ENCODE assay signal across 12 cellular contexts in the genomic region with DNA sequence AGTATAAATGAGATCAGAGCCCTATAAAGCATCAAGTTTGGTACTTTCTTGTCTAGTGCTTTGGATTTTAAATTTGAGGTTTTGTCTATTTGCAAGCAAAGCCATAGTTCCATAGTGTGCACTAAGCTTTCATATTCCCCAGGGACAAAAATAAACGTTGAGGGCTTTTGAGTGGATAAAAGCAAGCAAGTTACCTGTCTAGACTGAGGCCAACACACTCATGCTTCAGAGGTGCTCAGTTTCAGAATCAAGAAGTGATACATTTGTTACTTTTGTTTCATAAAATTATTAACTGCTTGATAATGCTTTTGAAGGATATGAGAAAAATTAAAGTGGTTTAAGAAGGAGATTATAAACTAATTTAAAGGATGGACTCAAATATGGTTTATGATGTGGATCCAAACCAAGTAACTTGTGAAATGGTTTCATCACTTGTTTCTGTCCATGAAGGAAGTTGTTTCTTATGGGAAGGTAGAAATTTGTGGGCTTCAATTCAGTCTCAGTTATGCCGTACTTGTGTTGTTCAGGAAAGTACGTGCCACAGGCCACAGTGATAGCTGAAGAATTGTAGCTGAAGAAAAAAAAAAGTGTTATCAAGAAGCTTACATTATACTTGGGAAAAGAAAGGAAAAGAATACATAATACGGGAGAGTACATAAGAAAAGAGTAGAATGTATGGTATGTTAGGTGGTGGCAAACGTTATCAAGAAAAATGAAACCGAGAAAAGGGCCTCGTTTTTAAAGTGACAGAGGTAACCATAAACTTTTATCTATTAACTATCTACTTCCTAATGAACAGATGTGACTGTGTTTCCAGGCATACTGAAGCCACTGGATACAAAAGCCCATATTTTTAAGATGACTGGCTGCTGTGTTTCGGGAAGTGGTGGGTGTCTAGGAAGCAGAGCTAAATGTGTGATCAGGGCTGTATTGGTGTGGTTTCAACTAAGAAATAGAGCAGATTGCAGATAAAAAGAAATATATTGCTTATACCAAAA.
DNase-seq lines count a peak whose midpoint lies in the region; ATAC-seq lines count a peak whose summit lies in the region.
"Had no signal": no experiment of that assay in that cellular context is flagged by ENCODE, and none has a peak within 500 bp of the region (broad histone marks: within the 10 kb centered on the region; RNA-seq: fewer than 3 reads in every experiment).

No MANE protein-coding gene starts in this region.

- H3K27ac Mint-ChIP-seq in activated T-helper 17 cell treated with anti-CD3 and anti-CD28 coated beads, Interleukin-2, amount 50 U/mL, for 72 hours, result no peak overlapping the region
- H3K27ac Mint-ChIP-seq: mesothelial cell of epicardium had no signal

- H3K9me3 Mint-ChIP-seq in activated T-helper 17 cell treated with anti-CD3 and anti-CD28 coated beads, Interleukin-2, amount 50 U/mL, for 72 hours, result no peaks in the 10 kb centered on the region

- DNase-seq in ELR (ENCODE audit: low read depth) (peak; percentile 49), HuH-7 (ENCODE audit: low spot score) (no peak), mesenteric fat pad (ENCODE audit: low spot score) (no peak), NCI-H524 treated with DMSO at 0.1 percent for 48 hours (lab: John Stamatoyannopoulos, UW) (no peak)
- DNase-seq: aorta, NCI-H446 treated with DMSO at 0.1 percent for 48 hours, retina had no signal

- H3K4me3 Mint-ChIP-seq in activated T-helper 17 cell treated with anti-CD3 and anti-CD28 coated beads, Interleukin-2, amount 50 U/mL, for 72 hours, result peak overlapping the region; percentile 19
- H3K4me3 Mint-ChIP-seq: mesothelial cell of epicardium had no signal

- H3K4me1 Mint-ChIP-seq in activated T-helper 17 cell treated with anti-CD3 and anti-CD28 coated beads, Interleukin-2, amount 50 U/mL, for 72 hours, result peaks cover 5% of the 10 kb centered on the region
- H3K4me1 Mint-ChIP-seq: mesothelial cell of epicardium had no signal

- no peaks in the 10 kb centered on the region for H3K27me3 Mint-ChIP-seq in activated T-helper 17 cell treated with anti-CD3 and anti-CD28 coated beads, Interleukin-2, amount 50 U/mL, for 72 hours

- ATAC-seq in GM19438 (IDR thresholded peaks at IDR 0.05; ENCODE audit: low read depth, unreplicated experiment) (peak; percentile 80), HG03108 (IDR thresholded peaks at IDR 0.05; ENCODE audit: unreplicated experiment) (peak; percentile 64), GM21786 (IDR thresholded peaks at IDR 0.05; ENCODE audit: unreplicated experiment) (no peak)
- no peak for ATAC-seq in activated T-helper 17 cell treated with anti-CD3 and anti-CD28 coated beads, Interleukin-2, amount 50 U/mL, for 72 hours (replicated peaks)

- H3K36me3 Mint-ChIP-seq in activated T-helper 17 cell treated with anti-CD3 and anti-CD28 coated beads, Interleukin-2, amount 50 U/mL, for 72 hours (ENCODE audit: low read depth), result no peaks in the 10 kb centered on the region

Comparison
In these comparisons a context has a peak if more than half of its experiments do, and no peak if none do; other contexts are left out.
1. ATAC-seq: peak in GM19438 (single experiment) and HG03108 (single experiment); none in activated T-helper 17 cell treated with anti-CD3 and anti-CD28 coated beads, Interleukin-2, amount 50 U/mL, for 72 hours (single experiment) and GM21786 (single experiment).